ENCODE assay signal across 8 cellular contexts in the genomic region with DNA sequence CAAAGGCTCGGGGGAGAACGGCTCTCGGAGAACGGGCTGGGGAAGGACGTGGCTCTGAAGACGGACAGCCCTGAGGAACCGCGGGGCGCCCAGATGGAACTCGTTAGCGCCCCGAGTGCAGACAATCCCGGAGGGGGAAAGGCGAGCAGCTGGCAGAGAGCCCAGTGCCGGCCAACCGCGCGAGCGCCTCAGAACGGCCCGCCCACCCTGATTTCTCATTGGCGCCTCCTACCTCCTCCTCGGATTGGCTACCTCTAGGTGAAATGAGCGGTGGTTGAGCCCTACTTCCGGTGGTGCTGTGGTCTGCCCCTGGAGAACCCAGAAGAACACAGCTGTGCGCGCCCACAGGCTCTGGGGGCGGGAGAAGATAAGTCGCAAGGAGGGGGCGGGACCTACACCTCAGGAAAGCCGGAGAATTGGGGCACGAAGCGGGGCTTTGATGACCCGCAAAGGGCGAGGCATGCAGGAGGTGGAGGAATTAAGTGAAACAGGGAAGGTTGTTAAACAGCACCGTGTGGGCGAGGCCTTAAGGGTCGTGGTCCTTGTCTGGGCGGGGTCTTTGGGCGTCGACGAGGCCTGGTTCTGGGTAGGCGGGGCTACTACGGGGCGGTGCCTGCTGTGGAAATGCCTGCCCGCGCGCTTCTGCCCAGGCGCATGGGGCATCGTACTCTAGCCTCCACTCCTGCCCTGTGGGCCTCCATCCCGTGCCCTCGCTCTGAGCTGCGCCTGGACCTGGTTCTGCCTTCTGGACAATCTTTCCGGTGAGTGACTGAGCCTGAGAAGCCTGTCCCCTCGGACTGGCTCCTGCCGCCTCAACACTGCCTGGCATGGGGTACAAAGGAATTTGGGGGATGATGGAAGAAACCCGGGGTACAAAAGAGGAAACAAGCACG. TPM values are rescaled to one million over a fixed set of nuclear protein-coding genes. Genes with fewer than 3 reads are reported as not detected.
A peak's percentile ranks its signal among the peaks of the same experiment; 100 is the strongest.
DNase-seq lines count a peak whose midpoint lies in the region; ATAC-seq and TF ChIP-seq lines count a peak whose summit lies in the region.

A gene (plus strand): TSS at position 290 of the 893 bp plus-strand sequence. CDS start 335 bp downstream, at position 625.

- H3K9me3 Mint-ChIP-seq in activated T-helper 17 cell treated with anti-CD3 and anti-CD28 coated beads, Interleukin-2, amount 50 U/mL, for 72 hours = no peaks in the 10 kb centered on the region
- H3K9me3 Mint-ChIP-seq in natural killer cell = no peaks in the 10 kb centered on the region

- CTCF ChIA-PET in RWPE1 (lab: Yijun Ruan, JAX) = interaction anchor here (0.6 kb wide), 1 partner anchor 127 kb away, joined by 5 read pairs; no protein-coding TSS in a partner anchor

- H3K4me3 Mint-ChIP-seq in activated T-helper 17 cell treated with anti-CD3 and anti-CD28 coated beads, Interleukin-2, amount 50 U/mL, for 72 hours = peak within 1 kb of the TSS; percentile 99
- H3K4me3 Mint-ChIP-seq in natural killer cell = peak within 1 kb of the TSS; percentile 94

- peak; percentile 96 for ATAC-seq in activated T-helper 17 cell treated with anti-CD3 and anti-CD28 coated beads, Interleukin-2, amount 50 U/mL, for 72 hours (replicated peaks)
- ATAC-seq in natural killer cell = peak; percentile 89 to 97 (median 95)

- no peaks in the 10 kb centered on the region for H3K27me3 Mint-ChIP-seq in activated T-helper 17 cell treated with anti-CD3 and anti-CD28 coated beads, Interleukin-2, amount 50 U/mL, for 72 hours
- H3K27me3 Mint-ChIP-seq in natural killer cell (ENCODE audit: low read depth in 2 of 2) = no peaks in the 10 kb centered on the region

- H3K27ac ChIP-seq in RWPE1 = peak within 1 kb of the TSS; percentile 95

- peaks cover 97% of the 10 kb centered on the region for H3K36me3 Mint-ChIP-seq in activated T-helper 17 cell treated with anti-CD3 and anti-CD28 coated beads, Interleukin-2, amount 50 U/mL, for 72 hours (ENCODE audit: low read depth)
- H3K36me3 Mint-ChIP-seq in natural killer cell = no peaks in the 10 kb centered on the region

- peak within 1 kb of the TSS; percentile 88 for H3K4me3 ChIP-seq in LNCaP clone FGC (ENCODE audit: low read depth, low read length)
- H3K4me3 ChIP-seq in fibroblast of mammary gland (ENCODE audit: control insufficient read depth, low read depth, low read length) = peak within 1 kb of the TSS; percentile 90

- H3K4me1 Mint-ChIP-seq in activated T-helper 17 cell treated with anti-CD3 and anti-CD28 coated beads, Interleukin-2, amount 50 U/mL, for 72 hours = peaks cover 20% of the 10 kb centered on the region
- peaks cover 50% of the 10 kb centered on the region in 2 donors for H3K4me1 Mint-ChIP-seq in natural killer cell

- intact Hi-C loops in natural killer cell (cut with micrococcal nuclease) = loop anchor here (1.0 to 5.0 kb wide), 4 partner anchors 19 to 57 kb away; a partner anchor contains a TSS

- DNase-seq in Daoy (ENCODE audit: low read depth) = peak; percentile 97
- DNase-seq in GOT3 (lab: John Stamatoyannopoulos, UW) = peak; percentile 91
- DNase-seq in LNCaP clone FGC (ENCODE audit: low read depth) = peak; percentile 94
- DNase-seq in RWPE1 (ENCODE audit: low spot score) = peak; percentile 95
- peak; percentile 99 for DNase-seq in fibroblast of mammary gland (ENCODE audit: low read depth)
- peak; percentile 96 for DNase-seq in natural killer cell
- peak; percentile 97 for DNase-seq in stimulated activated naive CD4-positive, alpha-beta T cell treated with Interleukin-2 at 50 U/mL for 16 hours (lab: John Stamatoyannopoulos, UW)

- H3K27ac Mint-ChIP-seq in activated T-helper 17 cell treated with anti-CD3 and anti-CD28 coated beads, Interleukin-2, amount 50 U/mL, for 72 hours = peak within 1 kb of the TSS; percentile 90
- H3K27ac Mint-ChIP-seq in natural killer cell = peak within 1 kb of the TSS; percentile 91

- TF ChIP-seq CTCF in LNCaP clone FGC (IDR thresholded peaks at IDR 0.05; ENCODE audit: control insufficient read depth, extremely low read depth, insufficient read depth) (no peak), RWPE1 (conservative IDR thresholded peaks at IDR 0.05; ENCODE audit: low read depth) (no peak), fibroblast of mammary gland (conservative IDR thresholded peaks at IDR 0.05; ENCODE audit: control insufficient read depth, insufficient read depth, low read depth, low read length) (no peak), natural killer cell (IDR thresholded peaks at IDR 0.05) (no peak)

- POLR2A ChIA-PET in RWPE1 (lab: Yijun Ruan, JAX; ENCODE audit: low non-redundant PET) = no interaction called here

RNA-seq across cellular contexts. Expression of the gene that starts here (rescaled TPM):
- 11.3 and 11.9 TPM in 2 replicates for total RNA-seq in Daoy (2014; rRNA removed; shearing (Covaris generic))
- total RNA-seq in activated T-helper 17 cell treated with anti-CD3 and anti-CD28 coated beads, Interleukin-2, amount 50 U/mL, for 72 hours = 10 to 100 TPM; 37.4 to 52.3 TPM
- total RNA-seq in natural killer cell = 10 to 100 TPM; 33.4 to 52.1 (median 34.7) TPM

Comparison
In these comparisons a context has a peak if more than half of its experiments do, and no peak if none do; other contexts are left out.
1. Peak in every context shown above with its lines: DNase-seq, ATAC-seq, H3K4me3 ChIP-seq and H3K27ac ChIP-seq.